ENCODE assay signal across 27 cellular contexts in the genomic region with DNA sequence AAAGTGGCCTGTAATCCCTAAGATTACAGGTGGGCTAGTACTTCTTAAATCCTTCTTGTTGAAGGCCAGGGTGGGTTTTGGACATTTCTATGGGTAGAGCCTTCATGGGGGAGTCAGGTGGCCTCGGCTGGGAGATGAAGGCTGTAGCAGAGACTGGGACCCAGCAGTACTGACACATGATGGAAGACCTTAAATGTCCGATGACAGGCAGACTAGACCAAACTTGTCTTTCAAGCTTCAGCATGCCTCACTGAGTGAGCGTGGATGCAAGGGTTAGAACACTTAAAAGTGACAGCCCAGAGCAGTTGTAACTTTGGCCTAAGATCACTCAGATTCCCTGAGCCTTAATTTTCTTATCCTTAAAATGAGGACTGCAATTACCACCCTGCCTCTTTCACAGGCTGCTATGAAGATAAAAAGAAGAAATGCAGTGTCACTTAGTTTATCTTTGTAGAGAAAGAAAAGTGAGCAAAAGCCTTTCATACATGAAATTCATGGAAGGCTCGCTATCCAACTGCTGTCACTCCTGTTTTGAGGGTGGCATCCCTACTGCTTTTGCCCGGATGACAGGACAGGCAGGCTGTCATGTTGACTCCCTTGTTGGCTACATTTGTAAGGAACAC. TPM values are rescaled to one million over a fixed set of nuclear protein-coding genes. Genes with fewer than 3 reads are reported as not detected.
A peak's percentile ranks its signal among the peaks of the same experiment; 100 is the strongest.
DNase-seq lines count a peak whose midpoint lies in the region; ATAC-seq, FAIRE-seq and TF ChIP-seq lines count a peak whose summit lies in the region.
"Had no signal": no experiment of that assay in that cellular context is flagged by ENCODE, and none has a peak within 500 bp of the region (broad histone marks: within the 10 kb centered on the region; RNA-seq: fewer than 3 reads in every experiment).

No MANE protein-coding gene starts in this region.

- WGBS in pancreas, 2 donors, result 59 to 80% methylated on average over 5 of the region's 5 CpGs

- H3K9ac ChIP-seq in OCI-LY3 (ENCODE audit: low read length), result peak overlapping the region; percentile 29; the same call in 1 of the 2 replicates

- FAIRE-seq in pancreas (lab: Jason Lieb, UNC), result no peak
- FAIRE-seq: H54, small intestine, urothelium cell line had no signal

- peaks cover 35% of the 10 kb centered on the region for H3K27me3 Mint-ChIP-seq in activated T-cell treated with anti-CD3 and anti-CD28 coated beads, Interleukin-2, amount 50 U/mL, for 72 hours (ENCODE audit: low read depth)
- H3K27me3 Mint-ChIP-seq in activated T-cell treated with anti-CD3 and anti-CD28 coated beads, Interleukin-2, amount 50 U/mL, for 24 hours, result peaks cover 7% of the 10 kb centered on the region
- H3K27me3 Mint-ChIP-seq in effector memory CD8-positive, alpha-beta T cell, result no peaks in the 10 kb centered on the region
- H3K27me3 Mint-ChIP-seq in stimulated activated memory B cell treated with anti-CD40 and anti-IgM and Interleukin-4, amounts not matched to agents 10 μg/mL and 1 μg/mL and 100 μg/mL, for 72 hours, result no peaks in the 10 kb centered on the region
- H3K27me3 Mint-ChIP-seq in T-helper 2 cell treated with Interferon-gamma antibody and Interleukin-4, amounts not matched to agents 5 μg/mL and 100 μg/mL, for 36 hours (ENCODE audit: low read depth), result peaks cover 20% of the 10 kb centered on the region
- H3K27me3 Mint-ChIP-seq: CD4-positive, alpha-beta memory T cell had no signal

- peak overlapping the region; percentile 21 for H3K27ac Mint-ChIP-seq in activated T-cell treated with anti-CD3 and anti-CD28 coated beads, Interleukin-2, amount 50 U/mL, for 72 hours
- no peak overlapping the region for H3K27ac Mint-ChIP-seq in activated T-cell treated with anti-CD3 and anti-CD28 coated beads, Interleukin-2, amount 50 U/mL, for 24 hours
- peak overlapping the region; percentile 87 to 92 for H3K27ac Mint-ChIP-seq in effector memory CD8-positive, alpha-beta T cell
- H3K27ac Mint-ChIP-seq in stimulated activated memory B cell treated with anti-CD40 and anti-IgM and Interleukin-4, amounts not matched to agents 10 μg/mL and 1 μg/mL and 100 μg/mL, for 72 hours, result peak overlapping the region; percentile 58
- no peak overlapping the region for H3K27ac Mint-ChIP-seq in T-helper 2 cell treated with Interferon-gamma antibody and Interleukin-4, amounts not matched to agents 5 μg/mL and 100 μg/mL, for 36 hours

- H3K4me3 ChIP-seq in OCI-LY3 (ENCODE audit: low read length) (peak overlapping the region; percentile 25; the same call in 1 of the 2 replicates), pancreas (no peak overlapping the region)
- H3K4me3 ChIP-seq: body of pancreas, hepatocyte, lung, mucosa of descending colon, stomach had no signal

- H3K27me3 ChIP-seq in OCI-LY3 (ENCODE audit: low read depth, low read length) (no peaks in the 10 kb centered on the region), pancreas (no peaks in the 10 kb centered on the region)
- H3K27me3 ChIP-seq: body of pancreas, stomach had no signal

- H3K4me2 ChIP-seq in OCI-LY3 (ENCODE audit: low read length), result peak overlapping the region; percentile 57
- H3K4me2 ChIP-seq: hepatocyte had no signal

- peaks cover 42% of the 10 kb centered on the region for H4K20me1 ChIP-seq in OCI-LY3 (ENCODE audit: insufficient read depth, low read length)

- TF ChIP-seq CTCF in OCI-LY3 (IDR thresholded peaks at IDR 0.05; ENCODE audit: low read depth, low read length) (no peak), pancreas (IDR thresholded peaks at IDR 0.05) (no peak)

- no peaks in the 10 kb centered on the region for H3K9me3 Mint-ChIP-seq in activated T-cell treated with anti-CD3 and anti-CD28 coated beads, Interleukin-2, amount 50 U/mL, for 72 hours
- no peaks in the 10 kb centered on the region for H3K9me3 Mint-ChIP-seq in activated T-cell treated with anti-CD3 and anti-CD28 coated beads, Interleukin-2, amount 50 U/mL, for 24 hours
- no peaks in the 10 kb centered on the region for H3K9me3 Mint-ChIP-seq in effector memory CD8-positive, alpha-beta T cell
- no peaks in the 10 kb centered on the region for H3K9me3 Mint-ChIP-seq in stimulated activated memory B cell treated with anti-CD40 and anti-IgM and Interleukin-4, amounts not matched to agents 10 μg/mL and 1 μg/mL and 100 μg/mL, for 72 hours
- H3K9me3 Mint-ChIP-seq in T-helper 2 cell treated with Interferon-gamma antibody and Interleukin-4, amounts not matched to agents 5 μg/mL and 100 μg/mL, for 36 hours, result no peaks in the 10 kb centered on the region
- H3K9me3 Mint-ChIP-seq: activated CD4-positive, alpha-beta T cell treated with anti-CD3 and anti-CD28 coated beads, Interleukin-2, amount 10 ng/mL, durations not matched to agents 24 days and 14 days; CD4-positive, alpha-beta memory T cell had no signal

- no peak for ATAC-seq in activated T-cell treated with anti-CD3 and anti-CD28 coated beads, Interleukin-2, amount 50 U/mL, for 72 hours (replicated peaks in 1 of 2)
- ATAC-seq in effector memory CD8-positive, alpha-beta T cell (replicated peaks), result no peak
- no peak for ATAC-seq in stimulated activated memory B cell treated with anti-CD40 and anti-IgM and Interleukin-4, amounts not matched to agents 10 μg/mL and 1 μg/mL and 100 μg/mL, for 72 hours
- ATAC-seq in left colon (no peak), pancreas (no peak)
- ATAC-seq: body of pancreas had no signal

- H3K36me3 Mint-ChIP-seq in activated T-cell treated with anti-CD3 and anti-CD28 coated beads, Interleukin-2, amount 50 U/mL, for 72 hours (ENCODE audit: insufficient read depth in 2 of 2), result peaks cover 0 to 1% of the 10 kb centered on the region in 2 donors
- H3K36me3 Mint-ChIP-seq in activated T-cell treated with anti-CD3 and anti-CD28 coated beads, Interleukin-2, amount 50 U/mL, for 24 hours (ENCODE audit: low read depth), result no peaks in the 10 kb centered on the region
- peaks cover 77% of the 10 kb centered on the region for H3K36me3 Mint-ChIP-seq in effector memory CD8-positive, alpha-beta T cell (ENCODE audit: insufficient read depth)
- H3K36me3 Mint-ChIP-seq in stimulated activated memory B cell treated with anti-CD40 and anti-IgM and Interleukin-4, amounts not matched to agents 10 μg/mL and 1 μg/mL and 100 μg/mL, for 72 hours, result peaks cover 70% of the 10 kb centered on the region
- H3K36me3 Mint-ChIP-seq in T-helper 2 cell treated with Interferon-gamma antibody and Interleukin-4, amounts not matched to agents 5 μg/mL and 100 μg/mL, for 36 hours (ENCODE audit: low read depth), result no peaks in the 10 kb centered on the region

- H3K4me3 Mint-ChIP-seq in activated T-cell treated with anti-CD3 and anti-CD28 coated beads, Interleukin-2, amount 50 U/mL, for 72 hours, result no peak overlapping the region
- no peak overlapping the region for H3K4me3 Mint-ChIP-seq in activated T-cell treated with anti-CD3 and anti-CD28 coated beads, Interleukin-2, amount 50 U/mL, for 24 hours
- peak overlapping the region; percentile 46 to 49 for H3K4me3 Mint-ChIP-seq in effector memory CD8-positive, alpha-beta T cell
- H3K4me3 Mint-ChIP-seq in stimulated activated memory B cell treated with anti-CD40 and anti-IgM and Interleukin-4, amounts not matched to agents 10 μg/mL and 1 μg/mL and 100 μg/mL, for 72 hours, result no peak overlapping the region
- no peak overlapping the region for H3K4me3 Mint-ChIP-seq in T-helper 2 cell treated with Interferon-gamma antibody and Interleukin-4, amounts not matched to agents 5 μg/mL and 100 μg/mL, for 36 hours
- H3K4me3 Mint-ChIP-seq: activated CD4-positive, alpha-beta T cell treated with anti-CD3 and anti-CD28 coated beads, Interleukin-2, amount 10 ng/mL, durations not matched to agents 24 days and 14 days had no signal

- H3K27ac ChIP-seq in OCI-LY3 (ENCODE audit: low read length), result peak overlapping the region; percentile 99
- no peak overlapping the region for H3K27ac ChIP-seq in pancreas
- H3K27ac ChIP-seq: body of pancreas, hepatocyte, stomach had no signal

- intact Hi-C loops in left colon (cut with DNase I, micrococcal nuclease) (no loop called here), pancreas (cut with DNase I) (no loop called here)

- H3K36me3 ChIP-seq in OCI-LY3 (replicated peaks; ENCODE audit: low read depth, low read length), result peaks cover 80% of the 10 kb centered on the region
- H3K36me3 ChIP-seq in pancreas, result no peaks in the 10 kb centered on the region

- no peak for DNase-seq in activated T-cell treated with anti-CD3 and anti-CD28 coated beads, Interleukin-2, amount 50 U/mL, for 72 hours
- no peak for DNase-seq in activated T-cell treated with anti-CD3 and anti-CD28 coated beads, Interleukin-2, amount 50 U/mL, for 24 hours
- DNase-seq in effector memory CD8-positive, alpha-beta T cell, result no peak
- DNase-seq in T-helper 2 cell treated with Interferon-gamma antibody and Interleukin-4, amounts not matched to agents 5 μg/mL and 100 μg/mL, for 36 hours (ENCODE audit: low spot score), result no peak
- DNase-seq in left colon (no peak), pancreas (no peak)
- DNase-seq: activated CD4-positive, alpha-beta T cell treated with anti-CD3 and anti-CD28 coated beads, Interleukin-2, amount 10 ng/mL, durations not matched to agents 24 days and 14 days; activated naive CD4-positive, alpha-beta T cell; activated T-cell treated with anti-CD3 and anti-CD28 coated beads, Interleukin-2, amount 50 U/mL, for 48 hours; body of pancreas; CD4-positive, alpha-beta memory T cell; EL; mucosa of descending colon; NCI-H1105; NCI-H187 treated with DMSO at 0.1 percent for 48 hours; NCI-H526; small intestine; stomach; SW 1271; T1000 had no signal

- H3K9me3 ChIP-seq in OCI-LY3 (ENCODE audit: insufficient read depth, low read length) (no peaks in the 10 kb centered on the region), pancreas (no peaks in the 10 kb centered on the region)
- H3K9me3 ChIP-seq: body of pancreas, mucosa of descending colon, stomach had no signal

- peaks cover 49% of the 10 kb centered on the region for H3K4me1 Mint-ChIP-seq in activated T-cell treated with anti-CD3 and anti-CD28 coated beads, Interleukin-2, amount 50 U/mL, for 72 hours (ENCODE audit: low read depth)
- peaks cover 50% of the 10 kb centered on the region for H3K4me1 Mint-ChIP-seq in activated T-cell treated with anti-CD3 and anti-CD28 coated beads, Interleukin-2, amount 50 U/mL, for 24 hours (ENCODE audit: low read depth)
- peaks cover 77 to 89% of the 10 kb centered on the region in 2 donors for H3K4me1 Mint-ChIP-seq in effector memory CD8-positive, alpha-beta T cell (ENCODE audit: low read depth in 2 of 2)
- H3K4me1 Mint-ChIP-seq in stimulated activated memory B cell treated with anti-CD40 and anti-IgM and Interleukin-4, amounts not matched to agents 10 μg/mL and 1 μg/mL and 100 μg/mL, for 72 hours, result peaks cover 84% of the 10 kb centered on the region
- peaks cover 38% of the 10 kb centered on the region for H3K4me1 Mint-ChIP-seq in T-helper 2 cell treated with Interferon-gamma antibody and Interleukin-4, amounts not matched to agents 5 μg/mL and 100 μg/mL, for 36 hours (ENCODE audit: low read depth)

- peaks cover 87% of the 10 kb centered on the region for H3K79me2 ChIP-seq in OCI-LY3 (ENCODE audit: low read length)
- H3K79me2 ChIP-seq: hepatocyte had no signal

- peaks cover 97% of the 10 kb centered on the region for H3K4me1 ChIP-seq in OCI-LY3 (ENCODE audit: low read length)
- no peaks in the 10 kb centered on the region for H3K4me1 ChIP-seq in pancreas
- H3K4me1 ChIP-seq: body of pancreas had no signal

- no peak overlapping the region for H2AFZ ChIP-seq in OCI-LY3 (ENCODE audit: low read depth, low read length)
- H2AFZ ChIP-seq: hepatocyte had no signal

RNA-seq across cellular contexts. Expression of gene PLEK, which starts 19.5 kb away (rescaled TPM):
- total RNA-seq in activated T-cell treated with anti-CD3 and anti-CD28 coated beads, Interleukin-2, amount 50 U/mL, for 72 hours, result 1 to 10 TPM; 2.4 to 5.6 TPM
- total RNA-seq in left colon (1 to 10 TPM; 2.6 to 7.8 TPM), pancreas (1 to 10 TPM in 4 of 6 donors, under 1 TPM in 2; 0.28 to 8.0 (median 2.0) TPM)
- 1 to 10 TPM; 1.0 to 2.1 TPM for polyA plus RNA-seq in pancreas
- total RNA-seq: A172 had no signal

Comparison
In these comparisons a context has a peak if more than half of its experiments do, and no peak if none do; other contexts are left out.
1. H3K27ac Mint-ChIP-seq: peak in activated T-cell treated with anti-CD3 and anti-CD28 coated beads, Interleukin-2, amount 50 U/mL, for 72 hours (single experiment), effector memory CD8-positive, alpha-beta T cell (2 of 2) and stimulated activated memory B cell treated with anti-CD40 and anti-IgM and Interleukin-4, amounts not matched to agents 10 μg/mL and 1 μg/mL and 100 μg/mL, for 72 hours (single experiment); none in activated T-cell treated with anti-CD3 and anti-CD28 coated beads, Interleukin-2, amount 50 U/mL, for 24 hours (single experiment) and T-helper 2 cell treated with Interferon-gamma antibody and Interleukin-4, amounts not matched to agents 5 μg/mL and 100 μg/mL, for 36 hours (single experiment).
2. H3K4me3 Mint-ChIP-seq: peak in effector memory CD8-positive, alpha-beta T cell (2 of 2); none in activated T-cell treated with anti-CD3 and anti-CD28 coated beads, Interleukin-2, amount 50 U/mL, for 72 hours (0 of 2), activated T-cell treated with anti-CD3 and anti-CD28 coated beads, Interleukin-2, amount 50 U/mL, for 24 hours (single experiment), stimulated activated memory B cell treated with anti-CD40 and anti-IgM and Interleukin-4, amounts not matched to agents 10 μg/mL and 1 μg/mL and 100 μg/mL, for 72 hours (single experiment) and T-helper 2 cell treated with Interferon-gamma antibody and Interleukin-4, amounts not matched to agents 5 μg/mL and 100 μg/mL, for 36 hours (single experiment).